Comparison of ENCODE assay signal across 2 cellular contexts in genomic region chr17:60641810-60642220, GRCh38.
TF ChIP-seq lines count a peak whose summit lies in the region.

No MANE protein-coding gene starts in this region.

TF ChIP-seq in SK-N-SH, 30 proteins besides CTCF, POLR2A, EP300 and RAD21 (continued from another document):
- no peak for TF ChIP-seq SIN3A (IDR thresholded peaks at IDR 0.05; ENCODE audit: borderline replicate concordance, low read depth, low read length)
- TF ChIP-seq GATA2 (CRISPR knock-in tag; IDR thresholded peaks at IDR 0.05), result no peak
- no peak for TF ChIP-seq POLR2AphosphoS5 (IDR thresholded peaks at IDR 0.05; ENCODE audit: low read depth, low read length)
- no peak for TF ChIP-seq ELF1 (IDR thresholded peaks at IDR 0.05)
- TF ChIP-seq SMC3 (IDR thresholded peaks at IDR 0.05; ENCODE audit: low read depth, low read length), result peak; percentile 30
- TF ChIP-seq USF2 (IDR thresholded peaks at IDR 0.05; ENCODE audit: borderline replicate concordance, low read depth, low read length), result no peak

TF ChIP-seq in GM12878, 131 proteins besides CTCF, POLR2A, EP300 and RAD21 (continued from another document):
- TF ChIP-seq, protein P1, sequence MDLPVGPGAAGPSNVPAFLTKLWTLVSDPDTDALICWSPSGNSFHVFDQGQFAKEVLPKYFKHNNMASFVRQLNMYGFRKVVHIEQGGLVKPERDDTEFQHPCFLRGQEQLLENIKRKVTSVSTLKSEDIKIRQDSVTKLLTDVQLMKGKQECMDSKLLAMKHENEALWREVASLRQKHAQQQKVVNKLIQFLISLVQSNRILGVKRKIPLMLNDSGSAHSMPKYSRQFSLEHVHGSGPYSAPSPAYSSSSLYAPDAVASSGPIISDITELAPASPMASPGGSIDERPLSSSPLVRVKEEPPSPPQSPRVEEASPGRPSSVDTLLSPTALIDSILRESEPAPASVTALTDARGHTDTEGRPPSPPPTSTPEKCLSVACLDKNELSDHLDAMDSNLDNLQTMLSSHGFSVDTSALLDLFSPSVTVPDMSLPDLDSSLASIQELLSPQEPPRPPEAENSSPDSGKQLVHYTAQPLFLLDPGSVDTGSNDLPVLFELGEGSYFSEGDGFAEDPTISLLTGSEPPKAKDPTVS (IDR thresholded peaks at IDR 0.05; ENCODE audit: low read depth, low read length), result no peak
- TF ChIP-seq MEF2A (IDR thresholded peaks at IDR 0.05; ENCODE audit: insufficient read depth, low read depth, low read length), result no peak
- TF ChIP-seq ETV6 (conservative IDR thresholded peaks at IDR 0.05 in 1 of 2, IDR thresholded peaks at IDR 0.05 in 1 of 2; ENCODE audit: borderline replicate concordance in 1 of 2, low read depth in 1 of 2), result peak in 1 of 2 experiments; percentile 92; a peak in 2 of 4 replicates
- TF ChIP-seq, protein P2, sequence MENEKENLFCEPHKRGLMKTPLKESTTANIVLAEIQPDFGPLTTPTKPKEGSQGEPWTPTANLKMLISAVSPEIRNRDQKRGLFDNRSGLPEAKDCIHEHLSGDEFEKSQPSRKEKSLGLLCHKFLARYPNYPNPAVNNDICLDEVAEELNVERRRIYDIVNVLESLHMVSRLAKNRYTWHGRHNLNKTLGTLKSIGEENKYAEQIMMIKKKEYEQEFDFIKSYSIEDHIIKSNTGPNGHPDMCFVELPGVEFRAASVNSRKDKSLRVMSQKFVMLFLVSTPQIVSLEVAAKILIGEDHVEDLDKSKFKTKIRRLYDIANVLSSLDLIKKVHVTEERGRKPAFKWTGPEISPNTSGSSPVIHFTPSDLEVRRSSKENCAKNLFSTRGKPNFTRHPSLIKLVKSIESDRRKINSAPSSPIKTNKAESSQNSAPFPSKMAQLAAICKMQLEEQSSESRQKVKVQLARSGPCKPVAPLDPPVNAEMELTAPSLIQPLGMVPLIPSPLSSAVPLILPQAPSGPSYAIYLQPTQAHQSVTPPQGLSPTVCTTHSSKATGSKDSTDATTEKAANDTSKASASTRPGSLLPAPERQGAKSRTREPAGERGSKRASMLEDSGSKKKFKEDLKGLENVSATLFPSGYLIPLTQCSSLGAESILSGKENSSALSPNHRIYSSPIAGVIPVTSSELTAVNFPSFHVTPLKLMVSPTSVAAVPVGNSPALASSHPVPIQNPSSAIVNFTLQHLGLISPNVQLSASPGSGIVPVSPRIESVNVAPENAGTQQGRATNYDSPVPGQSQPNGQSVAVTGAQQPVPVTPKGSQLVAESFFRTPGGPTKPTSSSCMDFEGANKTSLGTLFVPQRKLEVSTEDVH (IDR thresholded peaks at IDR 0.05; ENCODE audit: low read depth, partially characterized antibody), result no peak
- 0 out of 2 replicates have a peak, but pooled peaks have one; percentile 13 for TF ChIP-seq SMC3 (IDR thresholded peaks at IDR 0.05; ENCODE audit: borderline replicate concordance, low read length)
- no peak for TF ChIP-seq BMI1 (IDR thresholded peaks at IDR 0.05; ENCODE audit: borderline replicate concordance)
- TF ChIP-seq RFX5 (IDR thresholded peaks at IDR 0.05; ENCODE audit: low read depth, low read length), result no peak
- no peak for TF ChIP-seq ZBTB40 (IDR thresholded peaks at IDR 0.05; ENCODE audit: borderline replicate concordance)
- TF ChIP-seq MTA2 (IDR thresholded peaks at IDR 0.05; ENCODE audit: low read depth), result no peak
- TF ChIP-seq DPF2 (IDR thresholded peaks at IDR 0.05), result no peak
- TF ChIP-seq BCL3 (IDR thresholded peaks at IDR 0.05; ENCODE audit: borderline replicate concordance, insufficient read depth, low read depth, low read length, poor library complexity, severe bottlenecking), result no peak
- TF ChIP-seq YBX1 (IDR thresholded peaks at IDR 0.05), result no peak
- peak; percentile 35; the same call in 1 of the 2 replicates for TF ChIP-seq JUNB (IDR thresholded peaks at IDR 0.05)
- TF ChIP-seq, protein P3, sequence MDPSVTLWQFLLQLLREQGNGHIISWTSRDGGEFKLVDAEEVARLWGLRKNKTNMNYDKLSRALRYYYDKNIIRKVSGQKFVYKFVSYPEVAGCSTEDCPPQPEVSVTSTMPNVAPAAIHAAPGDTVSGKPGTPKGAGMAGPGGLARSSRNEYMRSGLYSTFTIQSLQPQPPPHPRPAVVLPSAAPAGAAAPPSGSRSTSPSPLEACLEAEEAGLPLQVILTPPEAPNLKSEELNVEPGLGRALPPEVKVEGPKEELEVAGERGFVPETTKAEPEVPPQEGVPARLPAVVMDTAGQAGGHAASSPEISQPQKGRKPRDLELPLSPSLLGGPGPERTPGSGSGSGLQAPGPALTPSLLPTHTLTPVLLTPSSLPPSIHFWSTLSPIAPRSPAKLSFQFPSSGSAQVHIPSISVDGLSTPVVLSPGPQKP (IDR thresholded peaks at IDR 0.05; ENCODE audit: low read depth, low read length), result no peak
- no peak for TF ChIP-seq E2F4 (IDR thresholded peaks at IDR 0.05; ENCODE audit: low read depth, low read length)
- TF ChIP-seq NKRF (conservative IDR thresholded peaks at IDR 0.05), result no peak
- no peak for TF ChIP-seq TCF3 (IDR thresholded peaks at IDR 0.05; ENCODE audit: borderline replicate concordance, insufficient read depth, low read depth, low read length)
- TF ChIP-seq BCL11A (IDR thresholded peaks at IDR 0.05; ENCODE audit: low read depth, low read length), result no peak
TF ChIP-seq in GM12878: peak in this region for 8.
